ENCODE assay signal across 8 cellular contexts in genomic region chr15:44729394-44729913, GRCh38. TPM values are rescaled to one million over a fixed set of nuclear protein-coding genes. Genes with fewer than 3 reads are reported as not detected.
A peak's percentile ranks its signal among the peaks of the same experiment; 100 is the strongest.
DNase-seq lines count a peak whose midpoint lies in the region; ATAC-seq and FAIRE-seq lines count a peak whose summit lies in the region.

No MANE protein-coding gene starts in this region.

- H3K4me3 Mint-ChIP-seq in activated CD8-positive, alpha-beta memory T cell treated with anti-CD3 and anti-CD28 coated beads, Interleukin-2, amount 10 ng/mL, durations not matched to agents 7 days and 5 days, result peak overlapping the region; percentile 94

- H3K27me3 Mint-ChIP-seq in activated CD8-positive, alpha-beta memory T cell treated with anti-CD3 and anti-CD28 coated beads, Interleukin-2, amount 10 ng/mL, durations not matched to agents 7 days and 5 days, result no peaks in the 10 kb centered on the region

- FAIRE-seq in small intestine (lab: Jason Lieb, UNC), result no peak

- peaks cover 5 to 18% of the 10 kb centered on the region in 2 donors for H3K4me1 ChIP-seq in small intestine (ENCODE audit: control insufficient read depth in 2 of 2, insufficient read depth in 1 of 2, low read depth in 1 of 2, low read length in 1 of 2)

- H3K4me3 ChIP-seq in iPS-18c (ENCODE audit: insufficient read depth, low read depth, low read length) (peak overlapping the region; percentile 91), small intestine (ENCODE audit: low read depth in 1 of 2, low read length in 2 of 2) (peak overlapping the region; percentile 75 to 88)

- no peaks in the 10 kb centered on the region for H3K27me3 ChIP-seq in small intestine (ENCODE audit: control insufficient read depth in 2 of 2, insufficient read depth in 2 of 2, low read length in 2 of 2)

- no peaks in the 10 kb centered on the region for H3K9me3 Mint-ChIP-seq in activated CD8-positive, alpha-beta memory T cell treated with anti-CD3 and anti-CD28 coated beads, Interleukin-2, amount 10 ng/mL, durations not matched to agents 7 days and 5 days (ENCODE audit: low read depth)

- peaks cover 65% of the 10 kb centered on the region for H3K4me1 Mint-ChIP-seq in activated CD8-positive, alpha-beta memory T cell treated with anti-CD3 and anti-CD28 coated beads, Interleukin-2, amount 10 ng/mL, durations not matched to agents 7 days and 5 days

- H3K36me3 Mint-ChIP-seq in activated CD8-positive, alpha-beta memory T cell treated with anti-CD3 and anti-CD28 coated beads, Interleukin-2, amount 10 ng/mL, durations not matched to agents 7 days and 5 days, result peaks cover 30% of the 10 kb centered on the region

- H3K27ac ChIP-seq in angular gyrus (ENCODE audit: low read depth, low read length) (peak overlapping the region; percentile 99), small intestine (ENCODE audit: low read depth in 1 of 2, low read length in 1 of 2) (peak overlapping the region; percentile 99 to 100)

- peak; percentile 7 for ATAC-seq in activated CD8-positive, alpha-beta memory T cell treated with anti-CD3 and anti-CD28 coated beads, Interleukin-2, amount 10 ng/mL, durations not matched to agents 7 days and 5 days
- ATAC-seq in GM18907 (IDR thresholded peaks at IDR 0.05; ENCODE audit: unreplicated experiment) (no peak), GM21619 (IDR thresholded peaks at IDR 0.05; ENCODE audit: unreplicated experiment) (no peak)

- H3K27ac Mint-ChIP-seq in activated CD8-positive, alpha-beta memory T cell treated with anti-CD3 and anti-CD28 coated beads, Interleukin-2, amount 10 ng/mL, durations not matched to agents 7 days and 5 days, result peak overlapping the region; percentile 99

- DNase-seq in activated CD8-positive, alpha-beta memory T cell treated with anti-CD3 and anti-CD28 coated beads, Interleukin-2, amount 10 ng/mL, durations not matched to agents 7 days and 5 days, result peak; percentile 74
- DNase-seq in activated CD8-positive, alpha-beta memory T cell treated with anti-CD3 and anti-CD28 coated beads for 24 hours, result no peak
- DNase-seq in NCI-H2107 (lab: John Stamatoyannopoulos, UW), result peak; percentile 6
- DNase-seq in small intestine, result no peak

- H3K9me3 ChIP-seq in iPS-18c (ENCODE audit: control insufficient read depth, insufficient read depth, low read length), result no peaks in the 10 kb centered on the region
- H3K9me3 ChIP-seq in small intestine (ENCODE audit: control insufficient read depth, low read depth), result no peaks in the 10 kb centered on the region

- WGBS in small intestine, 3 donors, result 1 to 3% (median 2%) methylated on average over 19 to 20 of the region's 20 CpGs

- CTCF ChIA-PET in activated CD8-positive, alpha-beta memory T cell treated with anti-CD3 and anti-CD28 coated beads, Interleukin-2, amount 10 ng/mL, durations not matched to agents 7 days and 5 days (lab: Charles Lee), result interaction anchor here (0.7 to 8.6 kb wide), 8 partner anchors 7 to 69 kb away, joined by 3 to 138 read pairs (median 4); partner anchors contain the start of genes B2M, PATL2, SPG11 and TRIM69

- no peaks in the 10 kb centered on the region for H3K36me3 ChIP-seq in small intestine (ENCODE audit: control insufficient read depth in 2 of 2, insufficient read depth in 2 of 2, low read length in 2 of 2)

RNA-seq across cellular contexts. Expression of gene TRIM69, which starts 6.9 kb away (rescaled TPM):
- total RNA-seq in activated CD8-positive, alpha-beta memory T cell treated with anti-CD3 and anti-CD28 coated beads, Interleukin-2, amount 10 ng/mL, durations not matched to agents 7 days and 5 days, result 10 to 100 TPM; 79.1 to 79.4 TPM
- polyA plus RNA-seq in small intestine, result 10 to 100 TPM in 2 of 3 donors, 1 to 10 TPM in 1; 8.1 to 18.5 (median 12.4) TPM

RNA-seq across cellular contexts. Expression of gene B2M, which starts 18.1 kb away (rescaled TPM):
- total RNA-seq in activated CD8-positive, alpha-beta memory T cell treated with anti-CD3 and anti-CD28 coated beads, Interleukin-2, amount 10 ng/mL, durations not matched to agents 7 days and 5 days, result 1,000 to 10,000 TPM; 6,920 to 7,161 TPM
- 1,000 to 10,000 TPM; 3,206 to 5,068 (median 5,057) TPM for polyA plus RNA-seq in small intestine

RNA-seq across cellular contexts. Expression of gene PATL2, which starts 18.3 kb away (rescaled TPM):
- total RNA-seq in activated CD8-positive, alpha-beta memory T cell treated with anti-CD3 and anti-CD28 coated beads, Interleukin-2, amount 10 ng/mL, durations not matched to agents 7 days and 5 days, result 10 to 100 TPM; 17.2 to 38.4 TPM
- 1 to 10 TPM; 1.5 to 6.8 (median 4.2) TPM for polyA plus RNA-seq in small intestine

Comparison
In these comparisons a context has a peak if more than half of its experiments do, and no peak if none do; other contexts are left out.
1. DNase-seq: peak in activated CD8-positive, alpha-beta memory T cell treated with anti-CD3 and anti-CD28 coated beads, Interleukin-2, amount 10 ng/mL, durations not matched to agents 7 days and 5 days (single experiment) and NCI-H2107 (single experiment); none in activated CD8-positive, alpha-beta memory T cell treated with anti-CD3 and anti-CD28 coated beads for 24 hours (single experiment) and small intestine (single experiment).